In genomic region chr9:75593920-75594319, GRCh38 we compare ENCODE assay signal across 26 cellular contexts.
"Had no signal": no experiment of that assay in that cellular context is flagged by ENCODE, and none has a peak within 500 bp of the region (broad histone marks: within the 10 kb centered on the region; RNA-seq: fewer than 3 reads in every experiment).

No MANE protein-coding gene starts in this region.

- H3K36me3 ChIP-seq: left ventricle myocardium inferior, neural progenitor cell, ovary, right atrium auricular region, sigmoid colon, stomach, thoracic aorta, transverse colon had no signal

- DNase-seq: effector memory CD8-positive, alpha-beta T cell; glutamatergic neuron; immature natural killer cell; kidney; left cardiac atrium; left ventricle myocardium inferior; mesenchymal stem cell; midbrain; nucleus accumbens; ovary; sigmoid colon; stimulated activated CD4-positive, alpha-beta T cell treated with anti-CD3 and anti-CD28 coated beads, Interleukin-2, amount 100 ng/mL, for 24 hours; stimulated activated CD4-positive, alpha-beta T cell treated with anti-CD3 and anti-CD28 coated beads, Interleukin-4, amount 100 ng/mL, for 4 hours; stimulated activated naive CD4-positive, alpha-beta T cell; stomach; substantia nigra; transverse colon had no signal

- H2AFZ ChIP-seq: neural progenitor cell had no signal

- H3K4me2 ChIP-seq: neural progenitor cell had no signal

- H3K4me3 Mint-ChIP-seq: dendritic cell treated with granulocyte-macrophage colony-stimulating factor and Interleukin-4, amounts not matched to agents 40 ng/mL and 50 ng/mL, for 4 days; effector memory CD8-positive, alpha-beta T cell; immature natural killer cell; natural killer cell treated with Interleukin-12 subunit alpha and Interleukin-12 subunit beta and Interleukin-15 and Interleukin-18, amount 100 ng/mL, for 72 hours; neural progenitor cell had no signal

- H3K9ac ChIP-seq: neural progenitor cell had no signal

- H3K27ac ChIP-seq: left ventricle myocardium inferior, neural progenitor cell, ovary, right atrium auricular region, sigmoid colon, skin epidermis, stomach, thoracic aorta, transverse colon had no signal

- H3K4me1 ChIP-seq: left ventricle myocardium inferior, neural progenitor cell, right atrium auricular region, sigmoid colon, stomach, transverse colon had no signal

- H3K4me3 ChIP-seq: left ventricle myocardium inferior, lung, neural progenitor cell, ovary, right atrium auricular region, sigmoid colon, skin epidermis, stomach, thoracic aorta, transverse colon had no signal

- H3K36me3 Mint-ChIP-seq: immature natural killer cell; natural killer cell treated with Interleukin-12 subunit alpha and Interleukin-12 subunit beta and Interleukin-15 and Interleukin-18, amount 100 ng/mL, for 72 hours; neural progenitor cell had no signal

- H3K4me1 Mint-ChIP-seq: immature natural killer cell, neural progenitor cell had no signal

- ATAC-seq: effector memory CD8-positive, alpha-beta T cell; left cardiac atrium; natural killer cell treated with Interleukin-12 subunit alpha and Interleukin-12 subunit beta and Interleukin-15 and Interleukin-18, amount 100 ng/mL, for 72 hours had no signal

- H3K27ac Mint-ChIP-seq: dendritic cell treated with granulocyte-macrophage colony-stimulating factor and Interleukin-4, amounts not matched to agents 40 ng/mL and 50 ng/mL, for 4 days; effector memory CD8-positive, alpha-beta T cell; immature natural killer cell; natural killer cell treated with Interleukin-12 subunit alpha and Interleukin-12 subunit beta and Interleukin-15 and Interleukin-18, amount 100 ng/mL, for 72 hours; neural progenitor cell had no signal

- H3K27me3 ChIP-seq: neural progenitor cell, ovary, right atrium auricular region, sigmoid colon, stomach, transverse colon had no signal

- H3K27me3 Mint-ChIP-seq: dendritic cell treated with granulocyte-macrophage colony-stimulating factor and Interleukin-4, amounts not matched to agents 40 ng/mL and 50 ng/mL, for 4 days; effector memory CD8-positive, alpha-beta T cell; natural killer cell treated with Interleukin-12 subunit alpha and Interleukin-12 subunit beta and Interleukin-15 and Interleukin-18, amount 100 ng/mL, for 72 hours had no signal

- H3K9me3 Mint-ChIP-seq: dendritic cell treated with granulocyte-macrophage colony-stimulating factor and Interleukin-4, amounts not matched to agents 40 ng/mL and 50 ng/mL, for 4 days; neural progenitor cell had no signal

- H3K9me3 ChIP-seq: left ventricle myocardium inferior, ovary, right atrium auricular region, sigmoid colon, thoracic aorta, transverse colon had no signal

- FAIRE-seq: colon, frontal cortex, kidney had no signal
